Comparison of ENCODE assay signal across 9 cellular contexts in the genomic region with DNA sequence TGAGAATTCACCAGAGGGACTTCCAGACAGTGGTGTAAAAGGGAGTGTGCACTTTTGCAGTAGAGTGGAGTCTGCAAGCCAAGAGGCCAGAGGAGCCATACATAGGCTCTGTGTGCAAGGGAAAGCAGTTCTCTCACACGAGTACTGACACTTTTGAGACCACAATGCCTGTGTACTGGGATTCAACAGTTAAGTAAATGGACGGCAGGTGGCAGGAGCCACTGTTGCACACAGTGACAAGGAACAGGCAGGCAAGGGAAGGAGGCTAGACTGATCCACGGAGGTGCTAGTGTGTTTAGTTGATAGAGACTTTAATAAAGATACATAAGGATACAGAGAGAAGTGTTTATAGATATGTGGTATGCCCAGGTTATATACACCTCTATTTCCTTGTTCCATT.
DNase-seq lines count a peak whose midpoint lies in the region; ATAC-seq and TF ChIP-seq lines count a peak whose summit lies in the region.
"Had no signal": no experiment of that assay in that cellular context is flagged by ENCODE, and none has a peak within 500 bp of the region (broad histone marks: within the 10 kb centered on the region; RNA-seq: fewer than 3 reads in every experiment).

No MANE protein-coding gene starts in this region.

- peaks cover 0 to 37% (median 11%) of the 10 kb centered on the region in 11 experiments; a peak in 9 of 22 replicates for H3K36me3 ChIP-seq in BLaER1 treated with 17β-estradiol and CSF1 and Interleukin-3, amounts not matched to agents 10 nM and 100 nM
- H3K36me3 ChIP-seq in mucosa of descending colon (ENCODE audit: low read depth), result no peaks in the 10 kb centered on the region

- peaks cover 61 to 100% (median 99%) of the 10 kb centered on the region in 10 experiments for H3K4me1 ChIP-seq in BLaER1 treated with 17β-estradiol and CSF1 and Interleukin-3, amounts not matched to agents 10 nM and 100 nM
- H3K4me1 ChIP-seq in mucosa of descending colon (ENCODE audit: low read depth), result peaks cover 42% of the 10 kb centered on the region

- peaks cover 84 to 100% (median 100%) of the 10 kb centered on the region in 11 experiments; a peak in 21 of 22 replicates for H4K20me1 ChIP-seq in BLaER1 treated with 17β-estradiol and CSF1 and Interleukin-3, amounts not matched to agents 10 nM and 100 nM

- intact Hi-C loops in mucosa of descending colon (cut with DNase I, micrococcal nuclease), result no loop called here

- TF ChIP-seq CTCF in mucosa of descending colon (IDR thresholded peaks at IDR 0.05), result no peak

- peak overlapping the region in 5 of 11 experiments; percentile 18 to 65 (median 55); a peak in 8 of 22 replicates for H3K27ac ChIP-seq in BLaER1 treated with 17β-estradiol and CSF1 and Interleukin-3, amounts not matched to agents 10 nM and 100 nM

- H3K4me2 ChIP-seq in BLaER1 treated with 17β-estradiol and CSF1 and Interleukin-3, amounts not matched to agents 10 nM and 100 nM, result peak overlapping the region; percentile 73 to 94 (median 85)

- peak; percentile 68 for ATAC-seq in mucosa of descending colon
- no peak for ATAC-seq in HG03280 (IDR thresholded peaks at IDR 0.05; ENCODE audit: unreplicated experiment)
- ATAC-seq in HG03175 (IDR thresholded peaks at IDR 0.05; ENCODE audit: unreplicated experiment), result no peak

- no peak overlapping the region; a peak in 1 of 20 replicates for H3K4me3 ChIP-seq in BLaER1 treated with 17β-estradiol and CSF1 and Interleukin-3, amounts not matched to agents 10 nM and 100 nM
- no peak overlapping the region for H3K4me3 ChIP-seq in mucosa of descending colon

- DNase-seq in HUDEP-2 (lab: John Stamatoyannopoulos, UW; ENCODE audit: unreplicated experiment in 76 of 76) (peak in 59 of 76 experiments; percentile 6 to 62 (median 34)), mucosa of descending colon (peak in 2 of 3 donors; percentile 45 to 74), NOMO-1 (lab: John Stamatoyannopoulos, UW; ENCODE audit: unreplicated experiment in 2 of 2) (no peak), T1000 (lab: John Stamatoyannopoulos, UW) (no peak)
- peak; percentile 18 for DNase-seq in central memory CD4-positive, alpha-beta T cell
- DNase-seq: NCI-H345 had no signal

- no peaks in the 10 kb centered on the region for H3K9me3 ChIP-seq in BLaER1 treated with 17β-estradiol and CSF1 and Interleukin-3, amounts not matched to agents 10 nM and 100 nM (replicated peaks in 1 of 11)
- H3K9me3 ChIP-seq in mucosa of descending colon, result no peaks in the 10 kb centered on the region

- no peaks in the 10 kb centered on the region; a peak in 1 of 22 replicates for H3K27me3 ChIP-seq in BLaER1 treated with 17β-estradiol and CSF1 and Interleukin-3, amounts not matched to agents 10 nM and 100 nM

- H3K9ac ChIP-seq in BLaER1 treated with 17β-estradiol and CSF1 and Interleukin-3, amounts not matched to agents 10 nM and 100 nM, result peak overlapping the region in 7 of 11 experiments; percentile 5 to 61 (median 47); a peak in 8 of 22 replicates

Comparison
In these comparisons a context has a peak if more than half of its experiments do, and no peak if none do; other contexts are left out.
1. DNase-seq: peak in HUDEP-2 (59 of 76), central memory CD4-positive, alpha-beta T cell (single experiment) and mucosa of descending colon (2 of 3); none in NOMO-1 (0 of 2) and T1000 (single experiment).